Comparison of ENCODE assay signal across 1 cellular context in genomic region chr1:228273720-228274451, GRCh38.
TF ChIP-seq lines count a peak whose summit lies in the region.

No MANE protein-coding gene starts in this region.

TF ChIP-seq in HCT116, 20 proteins besides CTCF, POLR2A, EP300 and RAD21:
- TF ChIP-seq ZNF274 (IDR thresholded peaks at IDR 0.05; ENCODE audit: low read depth, low read length) = no peak
- no peak for TF ChIP-seq FOSL1 (IDR thresholded peaks at IDR 0.05; ENCODE audit: low read depth)
- no peak for TF ChIP-seq CEBPB (IDR thresholded peaks at IDR 0.05; ENCODE audit: low read depth)
- TF ChIP-seq CBX3 (IDR thresholded peaks at IDR 0.05; ENCODE audit: low read depth) = no peak
- no peak for TF ChIP-seq YY1 (IDR thresholded peaks at IDR 0.05; ENCODE audit: extremely low read depth, insufficient replicate concordance, low read depth, low read length)
- TF ChIP-seq REST (IDR thresholded peaks at IDR 0.05; ENCODE audit: low read depth) = no peak
- no peak for TF ChIP-seq TCF7L2 (IDR thresholded peaks at IDR 0.05; ENCODE audit: borderline replicate concordance, extremely low read depth, insufficient read depth, insufficient read length)
- no peak for TF ChIP-seq EZH2phosphoT487 (IDR thresholded peaks at IDR 0.05; ENCODE audit: borderline replicate concordance)
- TF ChIP-seq ATF3 (IDR thresholded peaks at IDR 0.05) = no peak
- TF ChIP-seq POLR2AphosphoS5 (IDR thresholded peaks at IDR 0.05; ENCODE audit: low read depth, low read length) = no peak
- TF ChIP-seq MAX (IDR thresholded peaks at IDR 0.05) = no peak
- TF ChIP-seq, protein P1, sequence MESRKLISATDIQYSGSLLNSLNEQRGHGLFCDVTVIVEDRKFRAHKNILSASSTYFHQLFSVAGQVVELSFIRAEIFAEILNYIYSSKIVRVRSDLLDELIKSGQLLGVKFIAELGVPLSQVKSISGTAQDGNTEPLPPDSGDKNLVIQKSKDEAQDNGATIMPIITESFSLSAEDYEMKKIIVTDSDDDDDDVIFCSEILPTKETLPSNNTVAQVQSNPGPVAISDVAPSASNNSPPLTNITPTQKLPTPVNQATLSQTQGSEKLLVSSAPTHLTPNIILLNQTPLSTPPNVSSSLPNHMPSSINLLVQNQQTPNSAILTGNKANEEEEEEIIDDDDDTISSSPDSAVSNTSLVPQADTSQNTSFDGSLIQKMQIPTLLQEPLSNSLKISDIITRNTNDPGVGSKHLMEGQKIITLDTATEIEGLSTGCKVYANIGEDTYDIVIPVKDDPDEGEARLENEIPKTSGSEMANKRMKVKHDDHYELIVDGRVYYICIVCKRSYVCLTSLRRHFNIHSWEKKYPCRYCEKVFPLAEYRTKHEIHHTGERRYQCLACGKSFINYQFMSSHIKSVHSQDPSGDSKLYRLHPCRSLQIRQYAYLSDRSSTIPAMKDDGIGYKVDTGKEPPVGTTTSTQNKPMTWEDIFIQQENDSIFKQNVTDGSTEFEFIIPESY (IDR thresholded peaks at IDR 0.05; ENCODE audit: extremely low read depth, insufficient replicate concordance, low read length) = no peak
- no peak for TF ChIP-seq SIN3A (IDR thresholded peaks at IDR 0.05; ENCODE audit: low read depth)
- no peak for TF ChIP-seq JUND (IDR thresholded peaks at IDR 0.05)
- no peak for TF ChIP-seq SRF (IDR thresholded peaks at IDR 0.05; ENCODE audit: low read depth)
- TF ChIP-seq EZH2 (IDR thresholded peaks at IDR 0.05) = no peak
- no peak for TF ChIP-seq ELF1 (IDR thresholded peaks at IDR 0.05; ENCODE audit: borderline replicate concordance, low read depth)
- no peak for TF ChIP-seq SP1 (IDR thresholded peaks at IDR 0.05; ENCODE audit: low read depth)
- no peak for TF ChIP-seq ZFX (IDR thresholded peaks at IDR 0.05)
- TF ChIP-seq EGR1 (IDR thresholded peaks at IDR 0.05; ENCODE audit: low read depth) = no peak
